21 cellular contexts compared by ENCODE assay signal in genomic region chr21:45514311-45515021, GRCh38. TPM values are rescaled to one million over a fixed set of nuclear protein-coding genes. Genes with fewer than 3 reads are reported as not detected.
DNase-seq lines count a peak whose midpoint lies in the region; ATAC-seq and TF ChIP-seq lines count a peak whose summit lies in the region.
"Had no signal": no experiment of that assay in that cellular context is flagged by ENCODE, and none has a peak within 500 bp of the region (broad histone marks: within the 10 kb centered on the region; RNA-seq: fewer than 3 reads in every experiment).

No MANE protein-coding gene starts in this region.

- H3K9ac ChIP-seq in colonic mucosa (ENCODE audit: low read depth in 2 of 2, low read length in 2 of 2): no peak overlapping the region

- peaks cover 9% of the 10 kb centered on the region for H3K36me3 ChIP-seq in right atrium auricular region
- peaks cover 74% of the 10 kb centered on the region for H3K36me3 ChIP-seq in neutrophil
- no peaks in the 10 kb centered on the region for H3K36me3 ChIP-seq in colonic mucosa
- peaks cover 7 to 12% of the 10 kb centered on the region in 2 donors for H3K36me3 ChIP-seq in thyroid gland

- H3K4me1 ChIP-seq in right atrium auricular region (no peaks in the 10 kb centered on the region), neutrophil (ENCODE audit: control insufficient read depth in 1 of 2, insufficient read depth in 1 of 2, low read depth in 1 of 2, low read length in 1 of 2) (peaks cover 77 to 78% of the 10 kb centered on the region in 2 experiments), colonic mucosa (no peaks in the 10 kb centered on the region), thyroid gland (no peaks in the 10 kb centered on the region)
- H3K4me1 ChIP-seq: SJCRH30 had no signal

- ATAC-seq in Right ventricle myocardium inferior: no peak
- ATAC-seq in HG03039 (IDR thresholded peaks at IDR 0.05; ENCODE audit: unreplicated experiment): no peak
- ATAC-seq in GM19467 (IDR thresholded peaks at IDR 0.05; ENCODE audit: unreplicated experiment): no peak
- ATAC-seq: body of pancreas, T-helper 17 cell had no signal

- H3K4me3 ChIP-seq in right atrium auricular region: no peak overlapping the region
- no peak overlapping the region for H3K4me3 ChIP-seq in neutrophil (ENCODE audit: low read depth in 1 of 2, low read length in 1 of 2)
- H3K4me3 ChIP-seq in colonic mucosa: no peak overlapping the region
- no peak overlapping the region for H3K4me3 ChIP-seq in thyroid gland (replicated peaks in 1 of 3)
- H3K4me3 ChIP-seq: body of pancreas, SJCRH30, upper lobe of left lung had no signal

- peak; percentile 66 for DNase-seq in Right ventricle myocardium inferior (ENCODE audit: missing footprints)
- no peak for DNase-seq in right atrium auricular region (ENCODE audit: low spot score)
- peak; percentile 62 for DNase-seq in cardiac septum (ENCODE audit: low spot score)
- no peak for DNase-seq in colonic mucosa
- DNase-seq in thyroid gland: no peak
- DNase-seq: activated T-cell treated with anti-CD3 and anti-CD28 coated beads, Interleukin-2, amount 50 U/mL, for 48 hours; body of pancreas; CD4-positive, CD25-positive, alpha-beta regulatory T cell; dermis blood vessel endothelial cell; DMS153; GDM1; H7; NCI-H526 treated with DMSO at 0.1 percent for 48 hours; SJCRH30; stimulated activated CD4-positive, alpha-beta T cell treated with anti-CD3 and anti-CD28 coated beads, Interleukin-1b, Interleukin-23, amount 100 ng/mL, for 48 hours; stimulated activated naive CD4-positive, alpha-beta T cell; T-helper 17 cell had no signal

- 89 to 90% methylated on average over 7 to 16 of the region's 22 CpGs for WGBS in thyroid gland, 2 donors

- H3K27me3 ChIP-seq in right atrium auricular region (no peaks in the 10 kb centered on the region), neutrophil (no peaks in the 10 kb centered on the region), colonic mucosa (no peaks in the 10 kb centered on the region), thyroid gland (no peaks in the 10 kb centered on the region)
- H3K27me3 ChIP-seq: body of pancreas, SJCRH30, upper lobe of left lung had no signal

- no peak for TF ChIP-seq POLR2A in thyroid gland (IDR thresholded peaks at IDR 0.05)

- H3K9me3 ChIP-seq in right atrium auricular region: peaks cover 0 to 18% of the 10 kb centered on the region in 2 donors
- no peaks in the 10 kb centered on the region for H3K9me3 ChIP-seq in neutrophil
- H3K9me3 ChIP-seq in colonic mucosa: no peaks in the 10 kb centered on the region
- no peaks in the 10 kb centered on the region for H3K9me3 ChIP-seq in thyroid gland
- H3K9me3 ChIP-seq: body of pancreas had no signal

- intact Hi-C loops in Right ventricle myocardium inferior (cut with DNase I) (no loop called here), cardiac septum (cut with DNase I) (no loop called here), colonic mucosa (cut with DNase I) (no loop called here), thyroid gland (cut with DNase I) (no loop called here)

- H3K27ac ChIP-seq in right atrium auricular region (no peak overlapping the region), neutrophil (peak overlapping the region; percentile 93), colonic mucosa (no peak overlapping the region), thyroid gland (no peak overlapping the region)
- H3K27ac ChIP-seq: SJCRH30 had no signal

- no peak for TF ChIP-seq CTCF in right atrium auricular region (IDR thresholded peaks at IDR 0.05)
- no peak for TF ChIP-seq CTCF in neutrophil (IDR thresholded peaks at IDR 0.05)
- TF ChIP-seq CTCF in colonic mucosa (IDR thresholded peaks at IDR 0.05): no peak
- no peak for TF ChIP-seq CTCF in thyroid gland (IDR thresholded peaks at IDR 0.05)

RNA-seq across cellular contexts. Expression of gene SLC19A1, which starts 27.8 kb away (rescaled TPM):
- total RNA-seq in Right ventricle myocardium inferior (8.2 TPM), right atrium auricular region (1 to 10 TPM; 2.2 to 5.3 TPM), cardiac septum (2.7 TPM), colonic mucosa (10 to 100 TPM; 10.7 to 25.3 TPM), thyroid gland (10 to 100 TPM in 3 of 4 donors, 1 to 10 TPM in 1; 7.6 to 15.5 (median 12.2) TPM)

Comparison
In these comparisons a context has a peak if more than half of its experiments do, and no peak if none do; other contexts are left out.
1. DNase-seq: peak in Right ventricle myocardium inferior (single experiment) and cardiac septum (single experiment); none in right atrium auricular region (single experiment), colonic mucosa (single experiment) and thyroid gland (0 of 2).